Comparison of ENCODE assay signal across 8 cellular contexts in the genomic region with DNA sequence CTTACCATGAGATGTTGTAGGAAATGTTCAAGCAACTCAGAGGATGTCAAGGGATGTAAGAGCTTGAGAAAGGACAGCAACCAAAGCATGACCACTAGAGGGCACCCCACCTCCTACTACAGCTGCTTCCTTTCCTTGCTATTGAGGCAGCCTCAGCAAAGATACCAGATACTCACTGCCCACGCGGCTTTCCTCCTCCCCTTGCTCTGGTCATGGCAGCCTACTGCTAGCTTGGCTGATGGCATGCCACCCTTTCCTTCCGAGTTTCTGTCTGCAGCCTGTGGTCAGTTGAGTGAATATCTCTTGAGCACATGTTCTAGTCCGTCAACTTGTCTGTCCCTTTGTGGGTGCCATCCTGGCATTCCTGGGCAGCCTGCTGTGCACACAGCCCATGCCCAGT. TPM values are rescaled to one million over a fixed set of nuclear protein-coding genes. Genes with fewer than 3 reads are reported as not detected.
DNase-seq lines count a peak whose midpoint lies in the region; ATAC-seq and TF ChIP-seq lines count a peak whose summit lies in the region.

No MANE protein-coding gene starts in this region.

- H3K27me3 ChIP-seq in GM06990 (replicated peaks; ENCODE audit: control insufficient read depth, insufficient read depth, low read length) (no peaks in the 10 kb centered on the region), PC-3 (ENCODE audit: low read length) (no peaks in the 10 kb centered on the region), esophagus muscularis mucosa (no peaks in the 10 kb centered on the region)
- no peaks in the 10 kb centered on the region for H3K27me3 ChIP-seq in naive thymus-derived CD4-positive, alpha-beta T cell (ENCODE audit: control insufficient read depth in 2 of 2, insufficient read depth in 2 of 2, low read length in 2 of 2)

- peak overlapping the region; percentile 9 for H3K27ac ChIP-seq in KOPT-K1 (ENCODE audit: low read depth, low read length, poor library complexity, severe bottlenecking)
- no peak overlapping the region for H3K27ac ChIP-seq in PC-3 (ENCODE audit: low read length)
- no peak overlapping the region for H3K27ac ChIP-seq in esophagus muscularis mucosa (replicated peaks in 1 of 4)
- no peak overlapping the region for H3K27ac ChIP-seq in naive thymus-derived CD4-positive, alpha-beta T cell (ENCODE audit: low read depth, low read length)

- H3K4me2 ChIP-seq in PC-3 (ENCODE audit: low read length) = no peak overlapping the region

- H3K27ac Mint-ChIP-seq in naive thymus-derived CD4-positive, alpha-beta T cell = peak overlapping the region in 1 of 9 donors; percentile 3

- H4K20me1 ChIP-seq in PC-3 (ENCODE audit: low read length) = no peaks in the 10 kb centered on the region

- no peak overlapping the region for H3K4me3 Mint-ChIP-seq in naive thymus-derived CD4-positive, alpha-beta T cell

- no peak overlapping the region for H3K9ac ChIP-seq in PC-3 (ENCODE audit: low read length)

- H3K9me3 Mint-ChIP-seq in naive thymus-derived CD4-positive, alpha-beta T cell = peaks cover 0 to 6% (median 0%) of the 10 kb centered on the region in 11 donors

- TF ChIP-seq POLR2A in esophagus muscularis mucosa (IDR thresholded peaks at IDR 0.05; ENCODE audit: low read depth) = no peak

- peak; percentile 60 for DNase-seq in GM06990 (ENCODE audit: extremely low read depth, insufficient read length)
- DNase-seq in PC-3 = peak; percentile 89
- peak; percentile 74 for DNase-seq in activated T-cell treated with anti-CD3 and anti-CD28 coated beads for 48 hours (ENCODE audit: low read depth)
- peak; percentile 94 for DNase-seq in esophagus muscularis mucosa (ENCODE audit: extremely low spot score)
- DNase-seq in naive thymus-derived CD4-positive, alpha-beta T cell = peak; percentile 58 to 84 (median 79)
- peak; percentile 61 to 81 for DNase-seq in stimulated activated CD8-positive, alpha-beta memory T cell treated with anti-CD3 and anti-CD28 coated beads, Interleukin-7, amount 100 ng/mL, for 48 hours (ENCODE audit: extremely low read depth in 1 of 2, low read depth in 1 of 2)

- peaks cover 4% of the 10 kb centered on the region for H3K36me3 ChIP-seq in GM06990 (ENCODE audit: control insufficient read depth, insufficient read depth, low read length)
- peaks cover 44% of the 10 kb centered on the region for H3K36me3 ChIP-seq in KOPT-K1 (ENCODE audit: insufficient read depth, low read length)
- H3K36me3 ChIP-seq in PC-3 (ENCODE audit: low read depth, low read length) = peaks cover 6% of the 10 kb centered on the region; the same call in 1 of the 2 replicates
- H3K36me3 ChIP-seq in esophagus muscularis mucosa = peaks cover 34 to 70% (median 48%) of the 10 kb centered on the region in 4 donors
- peaks cover 0 to 38% (median 14%) of the 10 kb centered on the region in 3 experiments for H3K36me3 ChIP-seq in naive thymus-derived CD4-positive, alpha-beta T cell (ENCODE audit: control insufficient read depth in 2 of 3, insufficient read depth in 3 of 3, low read length in 3 of 3)

- POLR2A ChIA-PET in PC-3 (lab: Charles Lee; ENCODE audit: unreplicated experiment) = no interaction called here
- POLR2A ChIA-PET in naive thymus-derived CD4-positive, alpha-beta T cell (lab: Charles Lee) = interaction anchor here (1.1 to 1.4 kb wide), 4 partner anchors 55 to 147 kb away, joined by 3 to 8 read pairs (median 6); no protein-coding TSS in a partner anchor

- H3F3A ChIP-seq in PC-3 (ENCODE audit: low read length, unreplicated experiment) = no peaks in the 10 kb centered on the region

- peak; percentile 84 for ATAC-seq in PC-3
- ATAC-seq in naive thymus-derived CD4-positive, alpha-beta T cell = peak; percentile 92
- ATAC-seq in GM18861 (IDR thresholded peaks at IDR 0.05; ENCODE audit: unreplicated experiment) = no peak

- H3K79me2 ChIP-seq in PC-3 (ENCODE audit: low read length) = no peaks in the 10 kb centered on the region

- H3K27me3 Mint-ChIP-seq in naive thymus-derived CD4-positive, alpha-beta T cell = no peaks in the 10 kb centered on the region

- intact Hi-C loops in PC-3 (cut with micrococcal nuclease) = loop anchor here (1.0 to 2.0 kb wide), 3 partner anchors 34 to 440 kb away; no protein-coding TSS in a partner anchor
- intact Hi-C loops in esophagus muscularis mucosa (cut with DNase I) = loop anchor here (1.0 to 5.0 kb wide), 2 partner anchors 139 to 177 kb away; no protein-coding TSS in a partner anchor
- intact Hi-C loops in naive thymus-derived CD4-positive, alpha-beta T cell (cut with micrococcal nuclease) = loop anchor here (1.0 to 2.0 kb wide), 6 partner anchors 37 to 440 kb away; a partner anchor contains a TSS

- H3K4me3 ChIP-seq in GM06990 (replicated peaks; ENCODE audit: low read depth, low read length) = no peak overlapping the region
- H3K4me3 ChIP-seq in PC-3 (ENCODE audit: low read length) = no peak overlapping the region
- no peak overlapping the region for H3K4me3 ChIP-seq in esophagus muscularis mucosa
- no peak overlapping the region for H3K4me3 ChIP-seq in naive thymus-derived CD4-positive, alpha-beta T cell (ENCODE audit: low read length)

- H2AFZ ChIP-seq in PC-3 (ENCODE audit: low read length) = 0 out of 2 replicates have a peak overlapping the region, but pooled peaks have one; percentile 18

- H3K9me3 ChIP-seq in KOPT-K1 (ENCODE audit: insufficient read depth, low read length, poor library complexity, severe bottlenecking) (no peaks in the 10 kb centered on the region), PC-3 (ENCODE audit: low read length) (no peaks in the 10 kb centered on the region), esophagus muscularis mucosa (no peaks in the 10 kb centered on the region)
- no peaks in the 10 kb centered on the region for H3K9me3 ChIP-seq in naive thymus-derived CD4-positive, alpha-beta T cell (ENCODE audit: control insufficient read depth in 2 of 3, low read length in 3 of 3)

- 25% methylated on average over 4 of the region's 4 CpGs for WGBS in esophagus muscularis mucosa

- TF ChIP-seq CTCF in GM06990 (IDR thresholded peaks at IDR 0.05; ENCODE audit: insufficient read depth, low read length, poor library complexity, severe bottlenecking) = peak; percentile 80
- peak; percentile 92 for TF ChIP-seq CTCF in PC-3 (conservative IDR thresholded peaks at IDR 0.05; ENCODE audit: low read depth, low read length)
- TF ChIP-seq CTCF in esophagus muscularis mucosa (IDR thresholded peaks at IDR 0.05) = peak; percentile 76 to 91 (median 86)

- TF ChIP-seq EP300 in esophagus muscularis mucosa (IDR thresholded peaks at IDR 0.05) = no peak

- no peaks in the 10 kb centered on the region for H3K9me2 ChIP-seq in PC-3 (replicated peaks; ENCODE audit: low read length)

- peaks cover 21 to 44% (median 30%) of the 10 kb centered on the region in 7 donors for H3K4me1 Mint-ChIP-seq in naive thymus-derived CD4-positive, alpha-beta T cell

- CTCF ChIA-PET in PC-3 (lab: Charles Lee) = interaction anchor here (0.6 to 1.7 kb wide), 11 partner anchors 9 to 439 kb away, joined by 3 to 24 read pairs (median 4); a partner anchor contains a TSS
- CTCF ChIA-PET in naive thymus-derived CD4-positive, alpha-beta T cell (lab: Charles Lee) = interaction anchor here (0.5 to 19.0 kb wide), 25 partner anchors 8 to 549 kb away, joined by 3 to 336 read pairs (median 3); a partner anchor contains a TSS

- H3K4me1 ChIP-seq in PC-3 (ENCODE audit: insufficient read depth, low read length) (peaks cover 14% of the 10 kb centered on the region), esophagus muscularis mucosa (peaks cover 7 to 19% (median 11%) of the 10 kb centered on the region in 4 donors)
- H3K4me1 ChIP-seq in naive thymus-derived CD4-positive, alpha-beta T cell (ENCODE audit: control insufficient read depth in 2 of 2, insufficient read depth in 2 of 2, low read length in 2 of 2) = peaks cover 15 to 31% of the 10 kb centered on the region in 2 donors

- no TSS peak for BruUV-seq in PC-3 (replicated peaks; lab: Mats Ljungman, UMichigan)

- peaks cover 7 to 56% (median 25%) of the 10 kb centered on the region in 5 donors for H3K36me3 Mint-ChIP-seq in naive thymus-derived CD4-positive, alpha-beta T cell

RNA-seq across cellular contexts. Expression of a gene that starts 4.4 kb away (rescaled TPM):
- not detected in 2 replicates for total RNA-seq in PC-3 (2014; rRNA removed)
- 1 to 10 TPM in 1 of 4 donors, under 1 TPM in 3; 0.39 to 7.1 (median 0.49) TPM for total RNA-seq in esophagus muscularis mucosa
- 10 to 100 TPM in 1 of 5 experiments, 1 to 10 TPM in 1, under 1 TPM in 2, not detected in 1; 0.19 to 33.7 (median 0.75) TPM for total RNA-seq in naive thymus-derived CD4-positive, alpha-beta T cell
- under 1 TPM; 0.12 to 0.18 TPM for polyA plus RNA-seq in naive thymus-derived CD4-positive, alpha-beta T cell

RNA-seq across cellular contexts. Expression of a gene that starts 52.5 kb away (rescaled TPM):
- total RNA-seq in PC-3 (2014; rRNA removed) (not detected in 2 replicates), esophagus muscularis mucosa (under 1 TPM in 1 of 4 donors, not detected in 3; 0.17 TPM)
- total RNA-seq in naive thymus-derived CD4-positive, alpha-beta T cell = under 1 TPM in 4 of 5 experiments, not detected in 1; 0.40 to 0.66 (median 0.56) TPM
- under 1 TPM; 0.31 to 0.45 TPM for polyA plus RNA-seq in naive thymus-derived CD4-positive, alpha-beta T cell

RNA-seq across cellular contexts. Expression of a gene that starts 56.8 kb away (rescaled TPM):
- total RNA-seq in PC-3 (2014; rRNA removed) = 15.4 and 16.9 TPM in 2 replicates
- total RNA-seq in esophagus muscularis mucosa = 100 to 1,000 TPM in 1 of 4 donors, 10 to 100 TPM in 3; 64.1 to 122 (median 93.8) TPM
- total RNA-seq in naive thymus-derived CD4-positive, alpha-beta T cell = 10 to 100 TPM; 20.0 to 27.5 (median 22.9) TPM
- polyA plus RNA-seq in naive thymus-derived CD4-positive, alpha-beta T cell = 1 to 10 TPM in 1 of 2 donors, under 1 TPM in 1; 0.95 to 6.5 TPM
